In the genomic region with DNA sequence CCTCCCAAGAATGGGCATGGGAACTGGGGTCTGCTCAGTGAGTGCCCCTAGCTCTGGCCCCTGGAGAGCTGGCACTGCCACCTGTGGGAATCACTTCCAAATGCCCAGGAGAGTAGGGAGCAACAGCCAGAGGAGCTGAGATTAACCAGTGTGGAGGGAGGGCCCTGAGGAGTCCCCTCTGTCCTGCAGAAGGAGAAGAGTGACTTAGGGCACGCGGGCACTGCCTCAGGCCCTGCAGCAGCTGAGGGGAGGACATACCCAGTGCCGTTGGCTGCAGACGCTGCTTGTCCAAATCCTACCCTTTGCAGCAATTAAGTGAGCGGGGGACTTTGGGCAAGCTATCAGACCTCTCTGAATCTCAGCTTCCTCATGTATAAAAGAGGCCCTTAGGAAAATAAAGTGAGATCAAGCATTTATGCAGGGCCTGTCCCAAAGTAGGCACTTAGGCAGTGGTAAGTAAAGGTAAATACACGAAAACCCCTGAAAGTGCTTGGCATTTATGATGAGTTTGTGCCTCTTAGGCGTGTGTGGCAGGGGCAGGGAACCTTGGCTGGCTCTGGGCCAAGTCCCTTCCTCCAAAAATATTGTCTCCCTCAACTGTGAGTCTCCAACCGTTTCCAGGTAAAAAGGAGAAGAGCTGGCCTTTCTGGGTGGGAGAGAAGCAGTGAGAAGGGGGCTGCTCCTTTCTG, we compare ENCODE assay signal across 18 cellular contexts. TPM values are rescaled to one million over a fixed set of nuclear protein-coding genes. Genes with fewer than 3 reads are reported as not detected.
DNase-seq lines count a peak whose midpoint lies in the region; ATAC-seq and TF ChIP-seq lines count a peak whose summit lies in the region.
"Had no signal": no experiment of that assay in that cellular context is flagged by ENCODE, and none has a peak within 500 bp of the region (broad histone marks: within the 10 kb centered on the region; RNA-seq: fewer than 3 reads in every experiment).

No MANE protein-coding gene starts in this region.

- no peaks in the 10 kb centered on the region for H3K79me2 ChIP-seq in OCI-LY7 (ENCODE audit: insufficient read depth, low read depth, low read length)

- no peaks in the 10 kb centered on the region for H3K9me3 ChIP-seq in OCI-LY7 (ENCODE audit: low read length)
- no peaks in the 10 kb centered on the region for H3K9me3 ChIP-seq in mucosa of descending colon
- H3K9me3 ChIP-seq: A549, left ventricle myocardium inferior had no signal

- no TSS peak for BruUV-seq in OCI-LY7 (replicated peaks; lab: Mats Ljungman, UMichigan)

- POLR2A ChIA-PET in OCI-LY7 (lab: Charles Lee): interaction anchor here (1.2 to 1.3 kb wide), 2 partner anchors 8 to 9 kb away, joined by 3 read pairs; no protein-coding TSS in a partner anchor

- in situ Hi-C loops in GM13976 (cut with MboI; ENCODE audit: low sequenced_read_pairs, unreplicated experiment): no loop called here

- no peaks in the 10 kb centered on the region for H3K9me2 ChIP-seq in OCI-LY7 (ENCODE audit: insufficient read depth, low read length)

- H3K4me2 ChIP-seq in OCI-LY7 (ENCODE audit: low read length): peak overlapping the region; percentile 56
- H3K4me2 ChIP-seq: A549 had no signal

- TF ChIP-seq CTCF in OCI-LY7 (conservative IDR thresholded peaks at IDR 0.05; ENCODE audit: low read length) (no peak), GM13976 (IDR thresholded peaks at IDR 0.05; ENCODE audit: borderline replicate concordance, control extremely low read depth, extremely low read depth, insufficient read depth, missing control alignments) (no peak), mucosa of descending colon (IDR thresholded peaks at IDR 0.05) (no peak)

- CTCF ChIA-PET in OCI-LY7 (lab: Charles Lee; ENCODE audit: unreplicated experiment): interaction anchor here (1.5 to 2.4 kb wide), 2 partner anchors 10 to 24 kb away, joined by 6 to 7 read pairs; no protein-coding TSS in a partner anchor

- H2AFZ ChIP-seq in OCI-LY7 (ENCODE audit: low read length): peak overlapping the region; percentile 53; the same call in 1 of the 2 replicates

- DNase-seq in NCI-H345 (lab: John Stamatoyannopoulos, UW): peak; percentile 21
- no peak for DNase-seq in NCI-H345 treated with DMSO at 0.1 percent for 48 hours (lab: John Stamatoyannopoulos, UW; ENCODE audit: unreplicated experiment)
- peak; percentile 85 for DNase-seq in DMS79 (lab: John Stamatoyannopoulos, UW)
- DNase-seq in OCI-LY7 (ENCODE audit: low spot score): no peak
- DNase-seq in mesenteric fat pad (ENCODE audit: low spot score): peak; percentile 28
- DNase-seq in GM13976 (ENCODE audit: low spot score): no peak
- no peak for DNase-seq in mucosa of descending colon
- no peak for DNase-seq in cerebellar cortex (ENCODE audit: low spot score)
- DNase-seq: activated CD4-positive, alpha-beta T cell treated with anti-CD3 and anti-CD28 coated beads, Interleukin-2, amount 10 ng/mL, durations not matched to agents 7 days and 5 days; activated T-cell treated with anti-CD3 and anti-CD28 coated beads, Interleukin-2, amount 50 U/mL, for 72 hours; CD4-positive, alpha-beta memory T cell; foreskin keratinocyte; left ventricle myocardium inferior; MV-4-11; stimulated activated naive CD4-positive, alpha-beta T cell treated with Interleukin-2 at 50 U/mL for 16 hours had no signal

- H3K4me3 ChIP-seq in OCI-LY7 (ENCODE audit: low read depth, low read length, poor library complexity, severe bottlenecking) (no peak overlapping the region), mucosa of descending colon (no peak overlapping the region)
- H3K4me3 ChIP-seq: A549, left ventricle myocardium inferior, smooth muscle cell had no signal

- no peak for ATAC-seq in mucosa of descending colon
- ATAC-seq: A549; activated T-cell treated with anti-CD3 and anti-CD28 coated beads, Interleukin-2, amount 50 U/mL, for 72 hours; foreskin keratinocyte had no signal

- no peaks in the 10 kb centered on the region for H4K20me1 ChIP-seq in OCI-LY7 (ENCODE audit: insufficient read depth, low read length)

- intact Hi-C loops in OCI-LY7 (cut with micrococcal nuclease; ENCODE audit: unreplicated experiment) (no loop called here), mucosa of descending colon (cut with DNase I, micrococcal nuclease) (no loop called here)

- H3K36me3 ChIP-seq in OCI-LY7 (ENCODE audit: insufficient read depth, low read length): no peaks in the 10 kb centered on the region
- no peaks in the 10 kb centered on the region for H3K36me3 ChIP-seq in mucosa of descending colon (ENCODE audit: low read depth)
- H3K36me3 ChIP-seq: left ventricle myocardium inferior had no signal

- peak overlapping the region; percentile 22 for H3K27ac ChIP-seq in OCI-LY7 (ENCODE audit: low read depth, low read length, poor library complexity, severe bottlenecking)
- H3K27ac ChIP-seq: A549, foreskin keratinocyte, left ventricle myocardium inferior had no signal

- peaks cover 73% of the 10 kb centered on the region for H3K4me1 ChIP-seq in OCI-LY7 (ENCODE audit: insufficient read depth, low read length, poor library complexity, severe bottlenecking)
- no peaks in the 10 kb centered on the region for H3K4me1 ChIP-seq in mucosa of descending colon (ENCODE audit: low read depth)
- H3K4me1 ChIP-seq: A549, foreskin keratinocyte had no signal

RNA-seq across cellular contexts. Expression of gene PRF1, which starts 16.8 kb away (rescaled TPM):
- 4.6 and 7.0 TPM in 2 replicates for total RNA-seq in OCI-LY7 (2014; rRNA removed; shearing (Covaris generic))
- total RNA-seq in OCI-LY7 (2022) (5.8 and 6.3 TPM in 2 replicates), mesenteric fat pad (4.0 TPM), mucosa of descending colon (1 to 10 TPM; 2.5 to 3.7 (median 3.0) TPM)
- total RNA-seq: Daoy, foreskin keratinocyte, smooth muscle cell had no signal

Comparison
In these comparisons a context has a peak if more than half of its experiments do, and no peak if none do; other contexts are left out.
1. DNase-seq: peak in NCI-H345 (single experiment), DMS79 (single experiment) and mesenteric fat pad (single experiment); none in NCI-H345 treated with DMSO at 0.1 percent for 48 hours (single experiment), OCI-LY7 (single experiment), GM13976 (single experiment), mucosa of descending colon (0 of 3) and cerebellar cortex (single experiment).